8 cellular contexts compared by ENCODE assay signal in genomic region chr11:63999349-64000025, GRCh38. TPM values are rescaled to one million over a fixed set of nuclear protein-coding genes. Genes with fewer than 3 reads are reported as not detected.
DNase-seq lines count a peak whose midpoint lies in the region; ATAC-seq and TF ChIP-seq lines count a peak whose summit lies in the region.

No MANE protein-coding gene starts in this region.

- H3K79me1 ChIP-seq in H9 (ENCODE audit: insufficient read depth, low read depth, low read length, poor library complexity, severe bottlenecking) = no peaks in the 10 kb centered on the region

- peak overlapping the region; percentile 54 to 71 for H3K4me3 Mint-ChIP-seq in H9

- no peak overlapping the region for H2AFZ ChIP-seq in H9 (ENCODE audit: low read length)

- H3K56ac ChIP-seq in H9 (ENCODE audit: insufficient read length, low read depth, low read length) = no peak overlapping the region

- ATAC-seq in mucosa of descending colon = peak; percentile 59

- H3K14ac ChIP-seq in H9 (ENCODE audit: insufficient read depth, low read length) = no peak overlapping the region

- H3K23me2 ChIP-seq in H9 (ENCODE audit: insufficient read length, low read depth, low read length, poor library complexity, severe bottlenecking) = peaks cover 11% of the 10 kb centered on the region

- H3T11ph ChIP-seq in H9 (ENCODE audit: low read length) = no peak overlapping the region

- H3K79me2 ChIP-seq in H9 (ENCODE audit: insufficient read depth, low read length) = no peaks in the 10 kb centered on the region

- no peak overlapping the region for H3K18ac ChIP-seq in H9 (ENCODE audit: insufficient read length, low read depth, low read length)

- no CpG with 5 or more reads among the region's 59 CpGs for WGBS in H9 (ENCODE audit: extremely low coverage, insufficient read length, low lambda C conversion rate)

- H3K27ac ChIP-seq in H9 (ENCODE audit: insufficient read length, low read depth, low read length) (no peak overlapping the region), coronary artery (no peak overlapping the region)

- no peak overlapping the region for H2BK15ac ChIP-seq in H9 (ENCODE audit: low read depth, low read length)

- peak; percentile 92 for DNase-seq in H9
- peak; percentile 48 to 54 for DNase-seq in activated CD4-positive, alpha-beta T cell treated with anti-CD3 and anti-CD28 coated beads for 24 hours (ENCODE audit: low read depth in 2 of 2)
- no peak for DNase-seq in coronary artery (ENCODE audit: low spot score)
- DNase-seq in mucosa of descending colon = peak; percentile 52 to 74 (median 58)
- peak; percentile 16 to 57 (median 38) for DNase-seq in stimulated activated naive CD4-positive, alpha-beta T cell (lab: John Stamatoyannopoulos, UW)
- DNase-seq in Kasumi-1 (lab: John Stamatoyannopoulos, UW) = no peak
- no peak for DNase-seq in NCI-H2227 treated with DMSO at 0.1 percent for 48 hours (lab: John Stamatoyannopoulos, UW)
- no peak for DNase-seq in NCI-H1436 (lab: John Stamatoyannopoulos, UW)

- TF ChIP-seq CTCF in H9 (conservative IDR thresholded peaks at IDR 0.05) (no peak), coronary artery (IDR thresholded peaks at IDR 0.05) (no peak), mucosa of descending colon (IDR thresholded peaks at IDR 0.05) (no peak)

- no peak overlapping the region for H2BK5ac ChIP-seq in H9 (ENCODE audit: insufficient read length, low read length)

- H2AK5ac ChIP-seq in H9 (ENCODE audit: insufficient read length, low read length) = no peak overlapping the region

- H2BK120ac ChIP-seq in H9 (ENCODE audit: low read depth, low read length, poor library complexity, severe bottlenecking) = no peak overlapping the region

- H3K4ac ChIP-seq in H9 (ENCODE audit: low read depth, low read length) = no peak overlapping the region

- no peak overlapping the region for H4K8ac ChIP-seq in H9 (replicated peaks; ENCODE audit: insufficient read length, low read depth, low read length)

- H4K5ac ChIP-seq in H9 (ENCODE audit: insufficient read length, low read depth, low read length) = no peak overlapping the region

- no peak overlapping the region for H4K91ac ChIP-seq in H9 (ENCODE audit: insufficient read length, low read depth, low read length)

- H3K4me1 ChIP-seq in H9 (ENCODE audit: insufficient read depth, low read length) (no peaks in the 10 kb centered on the region), mucosa of descending colon (ENCODE audit: low read depth) (peaks cover 15% of the 10 kb centered on the region)

- no peak overlapping the region for H2BK20ac ChIP-seq in H9 (ENCODE audit: low read depth, low read length, poor library complexity, severe bottlenecking)

- peaks cover 3% of the 10 kb centered on the region; the same call in 1 of the 2 replicates for H3K27me3 ChIP-seq in H9 (ENCODE audit: insufficient read depth, low read length)

- peaks cover 33% of the 10 kb centered on the region for H3K27me3 Mint-ChIP-seq in H9 (ENCODE audit: low read depth)

- no peak overlapping the region for H2BK12ac ChIP-seq in H9 (ENCODE audit: insufficient read length, low read depth, low read length)

- no peaks in the 10 kb centered on the region for H3K9me3 Mint-ChIP-seq in H9

- H4K20me1 ChIP-seq in H9 (ENCODE audit: control insufficient read depth, insufficient read depth, insufficient read length) = no peaks in the 10 kb centered on the region

- H3K9me3 ChIP-seq in H9 (ENCODE audit: control insufficient read depth, low read depth, low read length) (no peaks in the 10 kb centered on the region), mucosa of descending colon (no peaks in the 10 kb centered on the region)

- peak overlapping the region; percentile 64 for H3K4me3 ChIP-seq in coronary artery
- H3K4me3 ChIP-seq in mucosa of descending colon = no peak overlapping the region

- intact Hi-C loops in mucosa of descending colon (cut with DNase I, micrococcal nuclease) = loop anchor here (5.0 to 10.0 kb wide), 2 partner anchors 145 to 153 kb away; no protein-coding TSS in a partner anchor

- no peak overlapping the region; a peak in 1 of 7 replicates for H3K27ac Mint-ChIP-seq in H9

- H3K4me2 ChIP-seq in H9 (ENCODE audit: insufficient read depth, insufficient read length, low read length) = peak overlapping the region; percentile 29

- H3K36me3 Mint-ChIP-seq in H9 (ENCODE audit: insufficient read depth in 1 of 3, low read depth in 3 of 3) = peaks cover 13 to 37% (median 37%) of the 10 kb centered on the region in 3 experiments

- peaks cover 10% of the 10 kb centered on the region for H3K36me3 ChIP-seq in mucosa of descending colon (ENCODE audit: low read depth)

- no peak overlapping the region for H3K23ac ChIP-seq in H9 (ENCODE audit: insufficient read length, low read depth, low read length)

- peaks cover 7 to 18% of the 10 kb centered on the region in 2 experiments for H3K4me1 Mint-ChIP-seq in H9

- no peak overlapping the region for H3K9ac ChIP-seq in H9 (ENCODE audit: extremely low read depth, insufficient read length, low read length)

RNA-seq across cellular contexts. Expression of gene OTUB1, which starts 13.2 kb away (rescaled TPM):
- total RNA-seq in H9 (2021) (114 TPM in 2 replicates), mucosa of descending colon (10 to 100 TPM; 60.1 to 70.3 (median 64.1) TPM)

RNA-seq across cellular contexts. Expression of gene COX8A, which starts 25.1 kb away (rescaled TPM):
- 402 and 429 TPM in 2 replicates for total RNA-seq in H9 (2021)
- 100 to 1,000 TPM; 412 to 707 (median 630) TPM for total RNA-seq in mucosa of descending colon

RNA-seq across cellular contexts. Expression of gene FLRT1, which starts 36.2 kb away (rescaled TPM):
- total RNA-seq in H9 (2021) (0.24 and 0.31 TPM in 2 replicates), mucosa of descending colon (1 to 10 TPM in 1 of 3 donors, under 1 TPM in 2; 0.31 to 8.9 (median 0.38) TPM)

Comparison
In these comparisons a context has a peak if more than half of its experiments do, and no peak if none do; other contexts are left out.
1. DNase-seq: peak in H9 (single experiment), activated CD4-positive, alpha-beta T cell treated with anti-CD3 and anti-CD28 coated beads for 24 hours (2 of 2), mucosa of descending colon (3 of 3) and stimulated activated naive CD4-positive, alpha-beta T cell (6 of 6); none in coronary artery (single experiment), Kasumi-1 (0 of 2), NCI-H2227 treated with DMSO at 0.1 percent for 48 hours (single experiment) and NCI-H1436 (single experiment).